9 cellular contexts compared by ENCODE assay signal in genomic region chr10:27742195-27742925, GRCh38. TPM values are rescaled to one million over a fixed set of nuclear protein-coding genes. Genes with fewer than 3 reads are reported as not detected.
A peak's percentile ranks its signal among the peaks of the same experiment; 100 is the strongest.
DNase-seq lines count a peak whose midpoint lies in the region; ATAC-seq, FAIRE-seq and TF ChIP-seq lines count a peak whose summit lies in the region.
"Had no signal": no experiment of that assay in that cellular context is flagged by ENCODE, and none has a peak within 500 bp of the region (broad histone marks: within the 10 kb centered on the region; RNA-seq: fewer than 3 reads in every experiment).

No MANE protein-coding gene starts in this region.

- peak; percentile 84 for TF ChIP-seq CTCF in cardiac muscle cell (IDR thresholded peaks at IDR 0.05; ENCODE audit: low read depth, low read length)
- TF ChIP-seq CTCF in pancreas (IDR thresholded peaks at IDR 0.05) = peak; percentile 75 to 88 (median 80)

- ATAC-seq in GM21381 (IDR thresholded peaks at IDR 0.05; ENCODE audit: unreplicated experiment) = peak; percentile 94
- ATAC-seq in pancreas = peak; percentile 91 to 95 (median 92)

- H3K4me3 ChIP-seq in HUES48 (ENCODE audit: low read depth, low read length) = peak overlapping the region; percentile 78
- H3K4me3 ChIP-seq in cardiac muscle cell = peak overlapping the region; percentile 45
- peak overlapping the region; percentile 39 to 76 (median 55) for H3K4me3 ChIP-seq in pancreas
- peak overlapping the region; percentile 49 for H3K4me3 ChIP-seq in thymus (ENCODE audit: low read length)

- intact Hi-C loops in pancreas (cut with DNase I) = loop anchor here in 1 of 3 donors (5.0 to 10.0 kb wide), 2 partner anchors 432 to 500 kb away; no protein-coding TSS in a partner anchor

- peak overlapping the region; percentile 85 for H3K4me3 Mint-ChIP-seq in activated naive CD8-positive, alpha-beta T cell

- H3K27ac ChIP-seq in HUES48 (ENCODE audit: low read depth, low read length) (peak overlapping the region; percentile 20), cardiac muscle cell (no peak overlapping the region), pancreas (peak overlapping the region in 2 of 4 donors; percentile 45 to 67), thymus (ENCODE audit: low read depth) (no peak overlapping the region)

- H3K9me3 ChIP-seq in HUES48 (ENCODE audit: control insufficient read depth, insufficient read depth, low read length) (no peaks in the 10 kb centered on the region), cardiac muscle cell (ENCODE audit: low read depth) (no peaks in the 10 kb centered on the region), pancreas (no peaks in the 10 kb centered on the region), thymus (ENCODE audit: control insufficient read depth) (peaks cover 2% of the 10 kb centered on the region)

- no peak for FAIRE-seq in pancreas (lab: Jason Lieb, UNC)
- FAIRE-seq: endometrium had no signal

- H3K4me1 Mint-ChIP-seq in activated naive CD8-positive, alpha-beta T cell (ENCODE audit: low read depth) = peaks cover 29% of the 10 kb centered on the region

- no peaks in the 10 kb centered on the region for H3K36me3 ChIP-seq in HUES48 (ENCODE audit: control insufficient read depth, insufficient read depth, low read length)
- no peaks in the 10 kb centered on the region for H3K36me3 ChIP-seq in cardiac muscle cell
- H3K36me3 ChIP-seq in pancreas = no peaks in the 10 kb centered on the region
- no peaks in the 10 kb centered on the region for H3K36me3 ChIP-seq in thymus (ENCODE audit: control insufficient read depth, insufficient read depth)

- WGBS in pancreas, 2 donors = 1% methylated on average over 56 to 71 of the region's 71 CpGs
- WGBS in thymus = 1% methylated on average over 71 of the region's 71 CpGs

- H3K9me3 Mint-ChIP-seq in activated naive CD8-positive, alpha-beta T cell (ENCODE audit: low read depth) = no peaks in the 10 kb centered on the region

- peak overlapping the region; percentile 75 for H3K27ac Mint-ChIP-seq in activated naive CD8-positive, alpha-beta T cell

- peaks cover 25% of the 10 kb centered on the region for H3K4me1 ChIP-seq in HUES48 (ENCODE audit: control insufficient read depth, insufficient read depth, low read length)
- peaks cover 6% of the 10 kb centered on the region for H3K4me1 ChIP-seq in cardiac muscle cell (ENCODE audit: low read depth)
- H3K4me1 ChIP-seq in pancreas = peaks cover 4 to 25% (median 8%) of the 10 kb centered on the region in 3 donors
- H3K4me1 ChIP-seq in thymus (ENCODE audit: control insufficient read depth, insufficient read depth, low read length) = peaks cover 7% of the 10 kb centered on the region

- DNase-seq in D341Med (ENCODE audit: low spot score) (peak; percentile 91), SK-N-DZ (ENCODE audit: low spot score) (peak; percentile 34), cardiac muscle cell (ENCODE audit: low read depth in 1 of 2, low spot score in 1 of 2) (peak; percentile 87 to 90), pancreas (peak; percentile 72 to 93 (median 88))

- H3K27me3 Mint-ChIP-seq in activated naive CD8-positive, alpha-beta T cell = peaks cover 32% of the 10 kb centered on the region

- H3K9ac ChIP-seq in HUES48 (ENCODE audit: low read depth, low read length) = peak overlapping the region; percentile 69

- H3K27me3 ChIP-seq in HUES48 (ENCODE audit: control insufficient read depth, insufficient read depth, low read length) (peaks cover 84% of the 10 kb centered on the region), cardiac muscle cell (peaks cover 99% of the 10 kb centered on the region), pancreas (peaks cover 4 to 30% (median 8%) of the 10 kb centered on the region in 4 donors), thymus (ENCODE audit: control insufficient read depth, insufficient read depth) (peaks cover 72% of the 10 kb centered on the region)

- no peaks in the 10 kb centered on the region for H3K36me3 Mint-ChIP-seq in activated naive CD8-positive, alpha-beta T cell

RNA-seq across cellular contexts. Expression of gene MKX, which starts 3.3 kb away (rescaled TPM):
- not detected in 2 replicates for polyA plus RNA-seq in SK-N-DZ (2014; cell fraction: cytosol; rRNA removed)
- not detected in 2 replicates for polyA plus RNA-seq in SK-N-DZ (2014; cell fraction: nucleus; rRNA removed)
- 0.39 TPM in 1 of 2 replicates, not detected in the other for total RNA-seq in cardiac muscle cell
- 0.49 TPM in 1 of 2 replicates, not detected in the other for polyA plus RNA-seq in cardiac muscle cell
- 1 to 10 TPM in 1 of 6 donors, under 1 TPM in 5; 0.05 to 3.9 (median 0.19) TPM for total RNA-seq in pancreas
- under 1 TPM; 0.14 to 0.15 TPM for polyA plus RNA-seq in pancreas
- 0.34 TPM for polyA plus RNA-seq in thymus

Comparison
In these comparisons a context has a peak if more than half of its experiments do, and no peak if none do; other contexts are left out.
1. DNase-seq: peak in every context shown above with its lines; median percentile 91 in D341Med; 88 in cardiac muscle cell; 88 in pancreas; 34 in SK-N-DZ.